ENCODE assay signal across 8 cellular contexts in the genomic region with DNA sequence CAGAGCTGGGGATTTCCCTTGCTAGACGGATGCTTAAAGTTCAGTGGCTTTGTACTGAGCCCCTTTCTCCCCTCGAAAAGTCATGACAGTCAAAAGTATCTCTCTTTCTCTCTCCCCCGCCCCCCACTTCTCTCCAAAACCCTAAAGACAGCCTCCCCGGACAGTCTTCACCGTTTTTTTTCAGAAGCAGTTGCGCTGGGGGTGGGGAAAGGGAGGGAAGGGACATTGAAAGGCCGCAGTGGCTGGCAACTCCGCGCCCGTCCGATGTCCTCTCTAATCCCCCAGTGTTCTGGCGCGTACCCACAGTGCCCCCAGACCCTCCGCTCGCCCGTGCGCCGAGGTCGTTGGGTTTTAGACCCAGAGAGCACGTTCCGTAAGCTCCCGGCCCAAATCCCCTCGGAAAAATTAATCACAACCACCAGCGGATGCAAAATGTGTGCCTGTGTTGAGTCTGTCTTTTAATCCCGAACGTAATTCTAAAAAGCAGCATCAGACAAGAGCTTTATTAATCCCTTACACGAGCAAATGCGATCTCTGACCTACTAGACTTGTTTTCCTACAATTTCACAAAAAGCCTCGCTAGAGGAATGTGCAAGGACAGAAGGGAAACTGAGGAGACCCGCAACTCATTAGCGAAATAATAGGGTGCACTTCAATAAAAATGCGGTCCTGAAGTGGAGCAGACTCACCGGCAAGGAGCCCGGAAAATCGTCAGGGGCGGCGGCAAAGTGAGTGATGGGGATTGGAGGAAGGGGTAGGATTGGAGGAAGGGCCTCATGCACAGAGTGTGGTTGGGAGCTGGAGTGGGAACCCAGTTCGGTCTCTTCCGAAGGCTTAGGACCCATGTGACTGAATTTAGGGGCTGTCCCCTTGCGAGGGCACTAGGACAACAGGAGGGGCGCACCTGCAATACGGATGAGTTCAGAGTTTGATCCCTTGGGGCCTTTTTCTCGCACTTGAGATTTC.
DNase-seq lines count a peak whose midpoint lies in the region; ATAC-seq and TF ChIP-seq lines count a peak whose summit lies in the region.

No MANE protein-coding gene starts in this region.

- no peaks in the 10 kb centered on the region for H3K36me3 ChIP-seq in MM.1S (replicated peaks; ENCODE audit: insufficient read depth, low read length)
- no peaks in the 10 kb centered on the region for H3K36me3 ChIP-seq in mucosa of rectum (ENCODE audit: control insufficient read depth in 2 of 2, insufficient read depth in 2 of 2, low read length in 2 of 2)

- H3K27me3 ChIP-seq in MM.1S (replicated peaks; ENCODE audit: insufficient read depth, low read length) (peaks cover 8% of the 10 kb centered on the region), mucosa of rectum (ENCODE audit: control insufficient read depth in 2 of 2, insufficient read depth in 2 of 2, low read length in 2 of 2) (peaks cover 20 to 45% of the 10 kb centered on the region in 2 donors)

- no peaks in the 10 kb centered on the region for H3K9me2 ChIP-seq in MM.1S (replicated peaks; ENCODE audit: insufficient read depth, low read length)

- H3K27me3 Mint-ChIP-seq in central memory CD8-positive, alpha-beta T cell: no peaks in the 10 kb centered on the region

- ATAC-seq in central memory CD8-positive, alpha-beta T cell (replicated peaks; ENCODE audit: extremely low read depth, poor library complexity, severe bottlenecking): no peak

- peak; percentile 53 for DNase-seq in GM03348 (ENCODE audit: low spot score)
- DNase-seq in MM.1S: peak; percentile 23
- no peak for DNase-seq in central memory CD8-positive, alpha-beta T cell (ENCODE audit: low spot score in 2 of 2)
- no peak for DNase-seq in NCI-H1694 treated with DMSO at 0.1 percent for 48 hours (lab: John Stamatoyannopoulos, UW)
- DNase-seq in NK-92 (lab: John Stamatoyannopoulos, UW; ENCODE audit: unreplicated experiment): no peak
- no peak for DNase-seq in T1000 (lab: John Stamatoyannopoulos, UW)
- DNase-seq in cortex of kidney (lab: John Stamatoyannopoulos, UW): no peak

- H3K9me3 ChIP-seq in MM.1S (replicated peaks; ENCODE audit: insufficient read depth, low read length): no peaks in the 10 kb centered on the region
- no peaks in the 10 kb centered on the region for H3K9me3 ChIP-seq in mucosa of rectum (ENCODE audit: control insufficient read depth in 2 of 2, low read length in 2 of 2)

- peak overlapping the region; percentile 95 for H3K4me3 Mint-ChIP-seq in central memory CD8-positive, alpha-beta T cell

- H3F3A ChIP-seq in MM.1S (ENCODE audit: insufficient read depth, low read length): no peaks in the 10 kb centered on the region

- no peaks in the 10 kb centered on the region for H3K9me3 Mint-ChIP-seq in central memory CD8-positive, alpha-beta T cell

- H3K4me2 ChIP-seq in MM.1S (ENCODE audit: low read depth, low read length): peak overlapping the region; percentile 94

- H3K4me1 Mint-ChIP-seq in central memory CD8-positive, alpha-beta T cell: peaks cover 54% of the 10 kb centered on the region

- peaks cover 18% of the 10 kb centered on the region for H3K36me3 Mint-ChIP-seq in central memory CD8-positive, alpha-beta T cell (ENCODE audit: insufficient read depth)

- H3K79me2 ChIP-seq in MM.1S (ENCODE audit: low read length): no peaks in the 10 kb centered on the region

- H2AFZ ChIP-seq in MM.1S (ENCODE audit: low read length): peak overlapping the region; percentile 99

- peak overlapping the region; percentile 97 for H3K27ac Mint-ChIP-seq in central memory CD8-positive, alpha-beta T cell (ENCODE audit: low read depth)

- H3K4me3 ChIP-seq in MM.1S (ENCODE audit: low read length) (peak overlapping the region; percentile 90), mucosa of rectum (ENCODE audit: low read length in 2 of 2) (peak overlapping the region; percentile 76 to 83)

- H3K4me1 ChIP-seq in MM.1S (ENCODE audit: low read length) (no peaks in the 10 kb centered on the region), mucosa of rectum (ENCODE audit: control insufficient read depth in 2 of 2, insufficient read depth in 2 of 2, low read length in 2 of 2) (peaks cover 12 to 13% of the 10 kb centered on the region in 2 donors)

- no peak overlapping the region for H3K27ac ChIP-seq in MM.1S (ENCODE audit: low read length)
- peak overlapping the region; percentile 57 to 67 for H3K27ac ChIP-seq in mucosa of rectum (ENCODE audit: low read depth in 2 of 2, low read length in 2 of 2)

- no peak for TF ChIP-seq CTCF in MM.1S (IDR thresholded peaks at IDR 0.05; ENCODE audit: low read length)

- peak overlapping the region; percentile 63; the same call in 1 of the 2 replicates for H3K9ac ChIP-seq in MM.1S (ENCODE audit: low read length)
- peak overlapping the region; percentile 59 to 63 for H3K9ac ChIP-seq in mucosa of rectum (ENCODE audit: low read depth in 1 of 2, low read length in 2 of 2)

- H4K20me1 ChIP-seq in MM.1S (ENCODE audit: insufficient read depth, low read length): no peaks in the 10 kb centered on the region

Comparison
In these comparisons a context has a peak if more than half of its experiments do, and no peak if none do; other contexts are left out.
1. DNase-seq: peak in GM03348 (single experiment) and MM.1S (single experiment); none in central memory CD8-positive, alpha-beta T cell (0 of 2), NCI-H1694 treated with DMSO at 0.1 percent for 48 hours (single experiment), NK-92 (single experiment), T1000 (single experiment) and cortex of kidney (single experiment).